23 cellular contexts compared by ENCODE assay signal in the genomic region with DNA sequence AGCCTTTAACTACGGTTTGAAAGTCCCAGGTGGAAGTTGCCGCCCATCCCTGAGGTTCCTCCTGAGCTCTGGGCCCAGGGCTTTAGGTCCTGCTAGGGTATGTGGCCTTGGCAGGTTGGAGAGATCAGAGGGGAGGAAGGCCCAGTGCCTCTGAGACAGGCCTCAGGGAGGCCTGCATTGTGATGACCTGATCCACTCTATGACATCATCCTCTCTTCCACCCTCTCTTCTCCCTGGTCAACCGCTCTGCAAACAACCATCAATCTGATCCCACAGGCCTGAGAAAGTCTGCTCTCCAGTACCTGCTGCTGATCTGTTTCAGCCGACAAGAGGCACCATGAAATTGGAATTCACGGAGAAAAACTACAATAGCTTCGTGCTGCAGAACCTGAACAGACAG. TPM values are rescaled to one million over a fixed set of nuclear protein-coding genes. Genes with fewer than 3 reads are reported as not detected.
DNase-seq lines count a peak whose midpoint lies in the region; FAIRE-seq and TF ChIP-seq lines count a peak whose summit lies in the region.
"Had no signal": no experiment of that assay in that cellular context is flagged by ENCODE, and none has a peak within 500 bp of the region (broad histone marks: within the 10 kb centered on the region; RNA-seq: fewer than 3 reads in every experiment).

CCIN (plus strand) TSS at position 223 of the 400 bp plus-strand sequence; CDS start at position 338, 115 bp downstream.

- H3K27me3 ChIP-seq in bronchial epithelial cell (ENCODE audit: control insufficient read depth, insufficient read depth, low read length) (peaks cover 1% of the 10 kb centered on the region), neuronal stem cell (ENCODE audit: control insufficient read depth in 3 of 3, insufficient read depth in 3 of 3, low read depth in 1 of 3, low read length in 3 of 3) (peaks cover 0 to 25% (median 0%) of the 10 kb centered on the region in 3 experiments)
- H3K27me3 ChIP-seq in CD4-positive, alpha-beta memory T cell (ENCODE audit: insufficient read depth, low read length), result no peaks in the 10 kb centered on the region
- H3K27me3 ChIP-seq: BE2C, SJSA1 had no signal

- H3K9me3 ChIP-seq in neuronal stem cell (replicated peaks in 1 of 2; ENCODE audit: control insufficient read depth in 2 of 2, insufficient read depth in 1 of 2, low read depth in 1 of 2, low read length in 2 of 2), result no peaks in the 10 kb centered on the region
- no peaks in the 10 kb centered on the region for H3K9me3 ChIP-seq in CD4-positive, alpha-beta memory T cell (ENCODE audit: control insufficient read depth in 1 of 2, low read length in 2 of 2)
- H3K9me3 ChIP-seq: BE2C, HAP-1, SJSA1 had no signal

- H3K23ac ChIP-seq in neuronal stem cell (ENCODE audit: low read depth, low read length, poor library complexity), result no peak within 1 kb of the TSS

- H2BK15ac ChIP-seq in neuronal stem cell (ENCODE audit: low read length), result no peak within 1 kb of the TSS

- H3K79me1 ChIP-seq in neuronal stem cell (ENCODE audit: low read depth, low read length), result no peaks in the 10 kb centered on the region

- H3K9me3 Mint-ChIP-seq in CD14-positive monocyte, result no peaks in the 10 kb centered on the region
- H3K9me3 Mint-ChIP-seq in CD4-positive, alpha-beta memory T cell, result no peaks in the 10 kb centered on the region
- H3K9me3 Mint-ChIP-seq: GM23338, IgD-negative memory B cell had no signal

- POLR2A ChIA-PET in CD4-positive, alpha-beta memory T cell (lab: Charles Lee; ENCODE audit: partially characterized antibody), result interaction anchor here (0.6 to 5.5 kb wide), 2 partner anchors 21 to 68 kb away, joined by 3 to 44 read pairs; partner anchors contain the start of gene CLTA

- no peak within 1 kb of the TSS for H2AFZ ChIP-seq in neuronal stem cell (ENCODE audit: low read length)
- H2AFZ ChIP-seq: GM23338 had no signal

- no peak within 1 kb of the TSS for H3K4ac ChIP-seq in neuronal stem cell (ENCODE audit: low read length)

- H3K27ac Mint-ChIP-seq in CD14-positive monocyte, result peak within 1 kb of the TSS in 4 of 7 donors; percentile 7 to 71 (median 36)
- peak within 1 kb of the TSS in 2 of 7 donors; percentile 22 to 62 for H3K27ac Mint-ChIP-seq in CD4-positive, alpha-beta memory T cell
- H3K27ac Mint-ChIP-seq: GM23338 had no signal

- H3K27ac ChIP-seq in neuronal stem cell (replicated peaks; ENCODE audit: low read length), result no peak within 1 kb of the TSS
- no peak within 1 kb of the TSS for H3K27ac ChIP-seq in CD4-positive, alpha-beta memory T cell (ENCODE audit: low read depth, low read length)
- H3K27ac ChIP-seq: SJSA1 had no signal

- no peak within 1 kb of the TSS for H2AK5ac ChIP-seq in neuronal stem cell (ENCODE audit: low read depth, low read length)

- H3K4me1 Mint-ChIP-seq in CD14-positive monocyte, result peaks cover 41% of the 10 kb centered on the region
- H3K4me1 Mint-ChIP-seq in CD4-positive, alpha-beta memory T cell, result peaks cover 5 to 22% (median 9%) of the 10 kb centered on the region in 4 donors

- FAIRE-seq in bronchial epithelial cell (lab: Jason Lieb, UNC), result peak; percentile 43
- FAIRE-seq: GM12878 had no signal

- H3K4me3 ChIP-seq in bronchial epithelial cell (ENCODE audit: low read depth, low read length), result no peak within 1 kb of the TSS
- H3K4me3 ChIP-seq in neuronal stem cell (ENCODE audit: low read length in 2 of 2), result no peak within 1 kb of the TSS
- no peak within 1 kb of the TSS for H3K4me3 ChIP-seq in CD4-positive, alpha-beta memory T cell (ENCODE audit: low read length in 2 of 2)
- H3K4me3 ChIP-seq: GM12878, GM23338, HAP-1, SJSA1 had no signal

- no peak within 1 kb of the TSS for H3K4me2 ChIP-seq in neuronal stem cell (ENCODE audit: insufficient read depth, low read length, poor library complexity, severe bottlenecking)
- H3K4me2 ChIP-seq: GM23338 had no signal

- no peaks in the 10 kb centered on the region for H3K36me3 ChIP-seq in bronchial epithelial cell (ENCODE audit: control insufficient read depth, insufficient read depth, low read length)
- H3K36me3 ChIP-seq in neuronal stem cell (replicated peaks in 1 of 2; ENCODE audit: control insufficient read depth in 2 of 2, insufficient read depth in 2 of 2, low read length in 2 of 2), result no peaks in the 10 kb centered on the region
- no peaks in the 10 kb centered on the region for H3K36me3 ChIP-seq in CD4-positive, alpha-beta memory T cell (ENCODE audit: insufficient read depth, low read length)
- H3K36me3 ChIP-seq: BE2C, HAP-1, SJSA1 had no signal

- CTCF ChIA-PET in CD4-positive, alpha-beta memory T cell (lab: Charles Lee; ENCODE audit: partially characterized antibody), result interaction anchor here (1.1 to 20.1 kb wide), 7 partner anchors 9 to 67 kb away, joined by 3 to 648 read pairs (median 35); partner anchors contain the start of genes CLTA and GLIPR2

- H4K8ac ChIP-seq in neuronal stem cell (ENCODE audit: low read depth, low read length), result no peak within 1 kb of the TSS

- intact Hi-C loops in CD14-positive monocyte (cut with micrococcal nuclease), result loop anchor here (5.0 to 10.0 kb wide), 2 partner anchors 42 to 134 kb away; partner anchors contain the start of gene RECK (in 2 of the 2)
- intact Hi-C loops in CD4-positive, alpha-beta memory T cell (cut with micrococcal nuclease), result loop anchor here (5.0 kb wide), 1 partner anchor 147 kb away; no protein-coding TSS in a partner anchor

- H3K4me3 Mint-ChIP-seq in CD14-positive monocyte, result peak within 1 kb of the TSS; percentile 10 to 30
- peak within 1 kb of the TSS in 2 of 8 donors; percentile 28 to 62 for H3K4me3 Mint-ChIP-seq in CD4-positive, alpha-beta memory T cell
- H3K4me3 Mint-ChIP-seq: GM23338 had no signal

- no CpG with 5 or more reads among the region's 6 CpGs for WGBS in neuronal stem cell (ENCODE audit: extremely low coverage in 2 of 2, insufficient read length in 2 of 2, insufficient replicate concordance in 1 of 2), 2 donors

- H2BK120ac ChIP-seq in neuronal stem cell (ENCODE audit: low read depth, low read length), result peak within 1 kb of the TSS; percentile 63

- peaks cover 7 to 18% (median 7%) of the 10 kb centered on the region in 3 donors for H3K27me3 Mint-ChIP-seq in CD14-positive monocyte (ENCODE audit: low read depth in 3 of 3)
- H3K27me3 Mint-ChIP-seq in CD4-positive, alpha-beta memory T cell, result no peaks in the 10 kb centered on the region

- H2BK12ac ChIP-seq in neuronal stem cell (ENCODE audit: low read length), result no peak within 1 kb of the TSS

- peaks cover 0 to 2% of the 10 kb centered on the region in 2 donors for H3K4me1 ChIP-seq in neuronal stem cell (ENCODE audit: control insufficient read depth in 2 of 2, insufficient read depth in 1 of 2, low read depth in 1 of 2, low read length in 2 of 2)
- H3K4me1 ChIP-seq in CD4-positive, alpha-beta memory T cell (ENCODE audit: insufficient read depth, low read length), result peaks cover 12% of the 10 kb centered on the region
- H3K4me1 ChIP-seq: HAP-1 had no signal

- H3K18ac ChIP-seq in neuronal stem cell (ENCODE audit: low read length), result no peak within 1 kb of the TSS

- no peak within 1 kb of the TSS for H3K9ac ChIP-seq in neuronal stem cell (ENCODE audit: low read depth, low read length, poor library complexity)

- peaks cover under 1 to 3% of the 10 kb centered on the region in 2 donors for H3K36me3 Mint-ChIP-seq in CD14-positive monocyte
- no peaks in the 10 kb centered on the region for H3K36me3 Mint-ChIP-seq in CD4-positive, alpha-beta memory T cell
- H3K36me3 Mint-ChIP-seq: IgD-negative memory B cell had no signal

- no peak for TF ChIP-seq CTCF in CD14-positive monocyte (IDR thresholded peaks at IDR 0.05)
- no peak for TF ChIP-seq CTCF in bronchial epithelial cell (IDR thresholded peaks at IDR 0.05; ENCODE audit: insufficient read depth, low read length, severe bottlenecking)

- no peak within 1 kb of the TSS for H3K14ac ChIP-seq in neuronal stem cell (ENCODE audit: low read length)

- H2BK5ac ChIP-seq in neuronal stem cell (ENCODE audit: low read length), result no peak within 1 kb of the TSS

- DNase-seq in AG20443 (ENCODE audit: low spot score) (peak; percentile 8), CD14-positive monocyte (ENCODE audit: low spot score) (no peak), bronchial epithelial cell (ENCODE audit: low read depth) (no peak), neuronal stem cell (ENCODE audit: low spot score) (no peak), iPS-NIHi11 (ENCODE audit: low spot score) (no peak), DMS 273 treated with DMSO at 0.1 percent for 48 hours (lab: John Stamatoyannopoulos, UW) (no peak)
- no peak for DNase-seq in CD4-positive, alpha-beta memory T cell
- DNase-seq: BE2C, GDM1, NCI-H1092, NCI-H1436, NCI-H187, NCI-H2107, NCI-H526, NCI-H82, Right ventricle myocardium superior, RPMI8226 had no signal

- H4K91ac ChIP-seq in neuronal stem cell (ENCODE audit: low read depth, low read length, poor library complexity), result no peak within 1 kb of the TSS

RNA-seq across cellular contexts. Expression of gene CCIN, which starts in this region (rescaled TPM):
- under 1 TPM; 0.11 to 0.35 TPM for polyA plus RNA-seq in CD14-positive monocyte
- not detected in 2 replicates for total RNA-seq in bronchial epithelial cell
- polyA plus RNA-seq in neuronal stem cell (2013, experiment 1 of 2), result 0.03 TPM
- 0.03 TPM for polyA plus RNA-seq in neuronal stem cell (2013, experiment 2 of 2)
- not detected for total RNA-seq in CD4-positive, alpha-beta memory T cell
- polyA plus RNA-seq in CD4-positive, alpha-beta memory T cell, result not detected
- total RNA-seq: A673, GM12878, Right ventricle myocardium superior had no signal
- polyA plus RNA-seq: GM12878, GM23338 had no signal
